21 cellular contexts compared by ENCODE assay signal in genomic region chr2:38016177-38016576, GRCh38. TPM values are rescaled to one million over a fixed set of nuclear protein-coding genes. Genes with fewer than 3 reads are reported as not detected.
A peak's percentile ranks its signal among the peaks of the same experiment; 100 is the strongest.
DNase-seq lines count a peak whose midpoint lies in the region; ATAC-seq and TF ChIP-seq lines count a peak whose summit lies in the region.
"Had no signal": no experiment of that assay in that cellular context is flagged by ENCODE, and none has a peak within 500 bp of the region (broad histone marks: within the 10 kb centered on the region; RNA-seq: fewer than 3 reads in every experiment).

No MANE protein-coding gene starts in this region.

- H3K9me3 Mint-ChIP-seq in activated T-cell treated with anti-CD3 and anti-CD28 coated beads, Interleukin-2, amount 50 U/mL, for 72 hours = no peaks in the 10 kb centered on the region
- no peaks in the 10 kb centered on the region for H3K9me3 Mint-ChIP-seq in natural killer cell
- no peaks in the 10 kb centered on the region for H3K9me3 Mint-ChIP-seq in CD4-positive, alpha-beta T cell
- H3K9me3 Mint-ChIP-seq in activated T-helper 1 cell treated with anti-CD3 and anti-CD28 coated beads, Interleukin-12 subunit alpha, Interleukin-12 subunit beta, Interleukin-2, Interleukin-4 antibody, amounts not matched to agents 30 ng/mL and 10 ng/mL and 1 ng/mL, durations not matched to agents 14 hours and 24 hours and 36 hours = no peaks in the 10 kb centered on the region
- H3K9me3 Mint-ChIP-seq: activated naive CD8-positive, alpha-beta T cell treated with anti-CD3 and anti-CD28 coated beads, Interleukin-2, amount 50 U/mL, for 24 hours had no signal

- H3K27me3 Mint-ChIP-seq in activated T-cell treated with anti-CD3 and anti-CD28 coated beads, Interleukin-2, amount 50 U/mL, for 72 hours (ENCODE audit: low read depth) = no peaks in the 10 kb centered on the region
- no peaks in the 10 kb centered on the region for H3K27me3 Mint-ChIP-seq in natural killer cell (ENCODE audit: low read depth in 2 of 2)
- H3K27me3 Mint-ChIP-seq in CD4-positive, alpha-beta T cell = no peaks in the 10 kb centered on the region
- peaks cover 7% of the 10 kb centered on the region for H3K27me3 Mint-ChIP-seq in activated T-helper 1 cell treated with anti-CD3 and anti-CD28 coated beads, Interleukin-12 subunit alpha, Interleukin-12 subunit beta, Interleukin-2, Interleukin-4 antibody, amounts not matched to agents 30 ng/mL and 10 ng/mL and 1 ng/mL, durations not matched to agents 14 hours and 24 hours and 36 hours (ENCODE audit: insufficient read depth)
- H3K27me3 Mint-ChIP-seq: activated naive CD8-positive, alpha-beta T cell treated with anti-CD3 and anti-CD28 coated beads, Interleukin-2, amount 50 U/mL, for 24 hours had no signal

- TF ChIP-seq CTCF in NB4 (IDR thresholded peaks at IDR 0.05; ENCODE audit: low read depth, low read length) = no peak
- no peak for TF ChIP-seq CTCF in natural killer cell (IDR thresholded peaks at IDR 0.05)
- no peak for TF ChIP-seq CTCF in CD4-positive, alpha-beta T cell (IDR thresholded peaks at IDR 0.05)

- no peak for DNase-seq in activated T-cell treated with anti-CD3 and anti-CD28 coated beads, Interleukin-2, amount 50 U/mL, for 72 hours
- no peak for DNase-seq in activated T-cell treated with anti-CD3 and anti-CD28 coated beads, Interleukin-2, amount 50 U/mL, for 1 hour
- DNase-seq in NB4 (ENCODE audit: low read depth) = peak; percentile 51
- DNase-seq in natural killer cell = no peak
- DNase-seq in CD4-positive, alpha-beta T cell = no peak
- DNase-seq in activated T-helper 1 cell treated with anti-CD3 and anti-CD28 coated beads, Interleukin-12 subunit alpha, Interleukin-12 subunit beta, Interleukin-2, Interleukin-4 antibody, amounts not matched to agents 30 ng/mL and 10 ng/mL and 1 ng/mL, durations not matched to agents 14 hours and 24 hours and 36 hours (ENCODE audit: low spot score) = no peak
- DNase-seq: activated naive CD8-positive, alpha-beta T cell treated with anti-CD3 and anti-CD28 coated beads, Interleukin-2, amount 50 U/mL, for 24 hours; brain microvascular endothelial cell; NCI-H1105; NCI-H2107; NCI-H524; nucleus accumbens; retina; spleen; SW 1271; upper lobe of right lung had no signal

- peak; percentile 44 to 74 for ATAC-seq in activated T-cell treated with anti-CD3 and anti-CD28 coated beads, Interleukin-2, amount 50 U/mL, for 72 hours (replicated peaks in 1 of 2)
- peak; percentile 51 for ATAC-seq in esophagus mucosa
- no peak for ATAC-seq in natural killer cell
- ATAC-seq in CD4-positive, alpha-beta T cell (ENCODE audit: poor library complexity) = no peak
- no peak for ATAC-seq in GM21737 (IDR thresholded peaks at IDR 0.05; ENCODE audit: unreplicated experiment)
- ATAC-seq: activated naive CD8-positive, alpha-beta T cell treated with anti-CD3 and anti-CD28 coated beads, Interleukin-2, amount 50 U/mL, for 24 hours; upper lobe of right lung had no signal

- no peak overlapping the region for H3K27ac ChIP-seq in CD4-positive, alpha-beta T cell (ENCODE audit: low read depth, low read length)
- H3K27ac ChIP-seq: A549, brain microvascular endothelial cell, coronary artery, hepatocyte, spleen, upper lobe of right lung had no signal

- H3K4me1 Mint-ChIP-seq in activated T-cell treated with anti-CD3 and anti-CD28 coated beads, Interleukin-2, amount 50 U/mL, for 72 hours (ENCODE audit: low read depth) = peaks cover 9% of the 10 kb centered on the region
- H3K4me1 Mint-ChIP-seq in natural killer cell = no peaks in the 10 kb centered on the region
- no peaks in the 10 kb centered on the region for H3K4me1 Mint-ChIP-seq in CD4-positive, alpha-beta T cell (ENCODE audit: low read depth)
- no peaks in the 10 kb centered on the region for H3K4me1 Mint-ChIP-seq in activated T-helper 1 cell treated with anti-CD3 and anti-CD28 coated beads, Interleukin-12 subunit alpha, Interleukin-12 subunit beta, Interleukin-2, Interleukin-4 antibody, amounts not matched to agents 30 ng/mL and 10 ng/mL and 1 ng/mL, durations not matched to agents 14 hours and 24 hours and 36 hours (ENCODE audit: low read depth)
- H3K4me1 Mint-ChIP-seq: activated naive CD8-positive, alpha-beta T cell treated with anti-CD3 and anti-CD28 coated beads, Interleukin-2, amount 50 U/mL, for 24 hours had no signal

- no peak for TF ChIP-seq POLR2A in NB4 (IDR thresholded peaks at IDR 0.05; ENCODE audit: extremely low read depth, insufficient read length)

- peaks cover 0 to 1% of the 10 kb centered on the region in 2 donors for H3K36me3 Mint-ChIP-seq in activated T-cell treated with anti-CD3 and anti-CD28 coated beads, Interleukin-2, amount 50 U/mL, for 72 hours (ENCODE audit: insufficient read depth in 2 of 2)
- no peaks in the 10 kb centered on the region for H3K36me3 Mint-ChIP-seq in natural killer cell
- H3K36me3 Mint-ChIP-seq in CD4-positive, alpha-beta T cell (ENCODE audit: low read depth) = peaks cover 11% of the 10 kb centered on the region
- H3K36me3 Mint-ChIP-seq in activated T-helper 1 cell treated with anti-CD3 and anti-CD28 coated beads, Interleukin-12 subunit alpha, Interleukin-12 subunit beta, Interleukin-2, Interleukin-4 antibody, amounts not matched to agents 30 ng/mL and 10 ng/mL and 1 ng/mL, durations not matched to agents 14 hours and 24 hours and 36 hours (ENCODE audit: low read depth) = no peaks in the 10 kb centered on the region

- intact Hi-C loops in natural killer cell (cut with micrococcal nuclease) = no loop called here
- intact Hi-C loops in CD4-positive, alpha-beta T cell (cut with DNase I, micrococcal nuclease) = no loop called here
- intact Hi-C loops in activated T-helper 1 cell treated with anti-CD3 and anti-CD28 coated beads, Interleukin-12 subunit alpha, Interleukin-12 subunit beta, Interleukin-2, Interleukin-4 antibody, amounts not matched to agents 30 ng/mL and 10 ng/mL and 1 ng/mL, durations not matched to agents 14 hours and 24 hours and 36 hours (cut with micrococcal nuclease) = no loop called here

- H3K27ac Mint-ChIP-seq in activated T-cell treated with anti-CD3 and anti-CD28 coated beads, Interleukin-2, amount 50 U/mL, for 72 hours = no peak overlapping the region
- no peak overlapping the region for H3K27ac Mint-ChIP-seq in natural killer cell
- H3K27ac Mint-ChIP-seq in CD4-positive, alpha-beta T cell = no peak overlapping the region
- H3K27ac Mint-ChIP-seq in activated T-helper 1 cell treated with anti-CD3 and anti-CD28 coated beads, Interleukin-12 subunit alpha, Interleukin-12 subunit beta, Interleukin-2, Interleukin-4 antibody, amounts not matched to agents 30 ng/mL and 10 ng/mL and 1 ng/mL, durations not matched to agents 14 hours and 24 hours and 36 hours = no peak overlapping the region
- H3K27ac Mint-ChIP-seq: activated naive CD8-positive, alpha-beta T cell treated with anti-CD3 and anti-CD28 coated beads, Interleukin-2, amount 50 U/mL, for 24 hours had no signal

- H3K9me3 ChIP-seq in CD4-positive, alpha-beta T cell (ENCODE audit: control insufficient read depth, low read length) = no peaks in the 10 kb centered on the region
- H3K9me3 ChIP-seq: A549, upper lobe of right lung had no signal

- H3K4me3 Mint-ChIP-seq in activated T-cell treated with anti-CD3 and anti-CD28 coated beads, Interleukin-2, amount 50 U/mL, for 72 hours = no peak overlapping the region
- H3K4me3 Mint-ChIP-seq in natural killer cell = no peak overlapping the region
- H3K4me3 Mint-ChIP-seq in CD4-positive, alpha-beta T cell = no peak overlapping the region
- H3K4me3 Mint-ChIP-seq in activated T-helper 1 cell treated with anti-CD3 and anti-CD28 coated beads, Interleukin-12 subunit alpha, Interleukin-12 subunit beta, Interleukin-2, Interleukin-4 antibody, amounts not matched to agents 30 ng/mL and 10 ng/mL and 1 ng/mL, durations not matched to agents 14 hours and 24 hours and 36 hours = no peak overlapping the region
- H3K4me3 Mint-ChIP-seq: activated naive CD8-positive, alpha-beta T cell treated with anti-CD3 and anti-CD28 coated beads, Interleukin-2, amount 50 U/mL, for 24 hours had no signal

- H3K4me3 ChIP-seq in NB4 (ENCODE audit: low read depth, low read length) = no peak overlapping the region
- H3K4me3 ChIP-seq: A549, coronary artery, hepatocyte, spleen, upper lobe of right lung had no signal

- CTCF ChIA-PET in CD4-positive, alpha-beta T cell (lab: Charles Lee) = no interaction called here

- no peaks in the 10 kb centered on the region for H3K27me3 ChIP-seq in CD4-positive, alpha-beta T cell (ENCODE audit: control insufficient read depth, insufficient read depth, low read length)
- H3K27me3 ChIP-seq: brain microvascular endothelial cell, hepatocyte, spleen, upper lobe of right lung had no signal

- POLR2A ChIA-PET in CD4-positive, alpha-beta T cell (lab: Charles Lee) = no interaction called here

RNA-seq across cellular contexts. Expression of gene CYP1B1, which starts 59.8 kb away (rescaled TPM):
- total RNA-seq in activated T-cell treated with anti-CD3 and anti-CD28 coated beads, Interleukin-2, amount 50 U/mL, for 72 hours = 10 to 100 TPM in 1 of 2 donors, 1 to 10 TPM in 1; 9.5 to 24.3 TPM
- total RNA-seq in esophagus mucosa (2.0 TPM), natural killer cell (1 to 10 TPM in 2 of 3 donors, not detected in 1; 1.4 to 5.0 TPM)
- under 1 TPM; 0.14 to 0.17 TPM for total RNA-seq in CD4-positive, alpha-beta T cell
- total RNA-seq in activated T-helper 1 cell treated with anti-CD3 and anti-CD28 coated beads, Interleukin-12 subunit alpha, Interleukin-12 subunit beta, Interleukin-2, Interleukin-4 antibody, amounts not matched to agents 30 ng/mL and 10 ng/mL and 1 ng/mL, durations not matched to agents 14 hours and 24 hours and 36 hours = 12.7 and 14.7 TPM in 2 replicates

Comparison
In these comparisons a context has a peak if more than half of its experiments do, and no peak if none do; other contexts are left out.
1. ATAC-seq: peak in activated T-cell treated with anti-CD3 and anti-CD28 coated beads, Interleukin-2, amount 50 U/mL, for 72 hours (2 of 2) and esophagus mucosa (single experiment); none in natural killer cell (0 of 3), CD4-positive, alpha-beta T cell (single experiment) and GM21737 (single experiment).